20 cellular contexts compared by ENCODE assay signal in the genomic region with DNA sequence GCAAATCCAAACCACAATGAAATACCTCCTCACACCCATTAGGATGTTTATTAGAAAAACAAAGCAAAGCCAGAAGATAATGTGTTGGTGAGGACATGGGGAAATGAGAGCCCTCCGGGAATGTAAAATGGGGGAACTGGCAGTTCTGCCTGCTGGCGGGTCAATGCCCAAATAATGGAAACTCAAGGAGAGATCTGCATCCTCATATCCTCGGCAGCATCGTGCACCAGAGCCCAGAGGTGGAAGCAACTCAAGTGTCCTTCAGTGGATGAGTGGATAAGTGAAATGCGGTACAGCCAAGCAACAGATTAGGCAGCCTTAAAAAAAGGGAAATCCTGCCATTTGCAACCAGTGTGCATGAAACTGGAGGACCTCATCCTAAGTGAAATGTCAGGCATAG.
DNase-seq lines count a peak whose midpoint lies in the region; ATAC-seq, FAIRE-seq and TF ChIP-seq lines count a peak whose summit lies in the region.
"Had no signal": no experiment of that assay in that cellular context is flagged by ENCODE, and none has a peak within 500 bp of the region (broad histone marks: within the 10 kb centered on the region; RNA-seq: fewer than 3 reads in every experiment).

No MANE protein-coding gene starts in this region.

- CTCF ChIA-PET in activated CD8-positive, alpha-beta memory T cell treated with anti-CD3 and anti-CD28 coated beads, Interleukin-2, amount 10 ng/mL, durations not matched to agents 7 days and 5 days (lab: Charles Lee): no interaction called here
- CTCF ChIA-PET in H1 (lab: Charles Lee; ENCODE audit: partially characterized antibody): interaction anchor here (1.8 to 2.6 kb wide), 2 partner anchors 22 to 39 kb away, joined by 4 to 11 read pairs; no protein-coding TSS in a partner anchor

- no peak overlapping the region for H3K23ac ChIP-seq in H1 (ENCODE audit: insufficient read length)

- H3K27ac Mint-ChIP-seq in activated CD8-positive, alpha-beta memory T cell treated with anti-CD3 and anti-CD28 coated beads, Interleukin-2, amount 10 ng/mL, durations not matched to agents 7 days and 5 days: no peak overlapping the region
- H3K27ac Mint-ChIP-seq: CD14-positive monocyte, IgD-negative memory B cell had no signal

- no peak overlapping the region for H3K14ac ChIP-seq in H1 (ENCODE audit: insufficient read length)

- H2BK5ac ChIP-seq in H1 (ENCODE audit: low read depth, low read length): no peak overlapping the region

- H3K4me1 ChIP-seq in H1 (replicated peaks in 1 of 4; ENCODE audit: control insufficient read depth in 3 of 4, insufficient read depth in 4 of 4, low read length in 3 of 4): peaks cover 5 to 11% (median 8%) of the 10 kb centered on the region in 4 experiments
- H3K4me1 ChIP-seq: SJCRH30 had no signal

- no peak overlapping the region for H3K18ac ChIP-seq in H1 (ENCODE audit: extremely low read depth, low read length)

- no peak overlapping the region for H4K8ac ChIP-seq in H1 (ENCODE audit: extremely low read depth, insufficient read depth, low read length)

- H4K5ac ChIP-seq in H1 (ENCODE audit: insufficient read length, low read depth, low read length): no peak overlapping the region

- no peak overlapping the region for H2BK15ac ChIP-seq in H1 (ENCODE audit: low read length)

- H3K56ac ChIP-seq in H1 (replicated peaks; ENCODE audit: insufficient read length, low read depth, low read length): no peak overlapping the region

- WGBS in H1 (ENCODE audit: extremely low coverage in 1 of 2, insufficient coverage in 1 of 2, insufficient read length in 1 of 2, insufficient replicate concordance in 2 of 2, low coverage in 1 of 2, low lambda C conversion rate in 2 of 2, missing lambda C conversion rate in 1 of 2), 2 experiments: 76% methylated on average over 5 of the region's 5 CpGs; no CpG with 5 or more reads in 1 of the 2 experiments

- no peaks in the 10 kb centered on the region for H4K20me1 ChIP-seq in H1 (replicated peaks in 1 of 2; ENCODE audit: control insufficient read depth in 1 of 2, insufficient read depth in 2 of 2, low read length in 2 of 2)

- H2BK12ac ChIP-seq in H1 (ENCODE audit: low read depth, low read length): no peak overlapping the region

- H3K4me3 Mint-ChIP-seq in activated CD8-positive, alpha-beta memory T cell treated with anti-CD3 and anti-CD28 coated beads, Interleukin-2, amount 10 ng/mL, durations not matched to agents 7 days and 5 days: no peak overlapping the region
- H3K4me3 Mint-ChIP-seq: CD14-positive monocyte, IgD-negative memory B cell had no signal

- no peaks in the 10 kb centered on the region for H3K36me3 ChIP-seq in H1 (ENCODE audit: control insufficient read depth in 2 of 4, insufficient read depth in 4 of 4, low read length in 3 of 4)
- H3K36me3 ChIP-seq: SJCRH30 had no signal

- H2BK120ac ChIP-seq in H1 (replicated peaks; ENCODE audit: low read depth, low read length): no peak overlapping the region

- no peak for FAIRE-seq in H1 (lab: Jason Lieb, UNC)
- FAIRE-seq: A204.1, D721Med had no signal

- POLR2A ChIA-PET in H1 (lab: Charles Lee; ENCODE audit: partially characterized antibody): no interaction called here

- H2AK5ac ChIP-seq in H1 (ENCODE audit: low read depth, low read length): no peak overlapping the region; the same call in 1 of the 2 replicates

- H3K27me3 ChIP-seq in H1 (replicated peaks in 1 of 4; ENCODE audit: control insufficient read depth in 3 of 4, extremely low read depth in 1 of 4, insufficient read depth in 3 of 4, low read length in 3 of 4): no peaks in the 10 kb centered on the region; a peak in 2 of 7 replicates
- H3K27me3 ChIP-seq: SJCRH30 had no signal

- H3K27ac ChIP-seq in H1 (ENCODE audit: low read depth, low read length): no peak overlapping the region
- H3K27ac ChIP-seq: SJCRH30 had no signal

- no peak overlapping the region; a peak in 1 of 7 replicates for H3K9ac ChIP-seq in H1 (replicated peaks in 1 of 4; ENCODE audit: extremely low read depth in 1 of 4, low read depth in 3 of 4, low read length in 3 of 4)

- no peaks in the 10 kb centered on the region for H3K9me3 Mint-ChIP-seq in activated CD8-positive, alpha-beta memory T cell treated with anti-CD3 and anti-CD28 coated beads, Interleukin-2, amount 10 ng/mL, durations not matched to agents 7 days and 5 days (ENCODE audit: low read depth)

- TF ChIP-seq RAD21 in H1 (IDR thresholded peaks at IDR 0.05 in 1 of 2, conservative IDR thresholded peaks at IDR 0.05 in 1 of 2; ENCODE audit: low read depth in 2 of 2, low read length in 2 of 2): no peak

- no peak overlapping the region for H3K4me2 ChIP-seq in H1 (ENCODE audit: insufficient read depth in 1 of 2, low read depth in 2 of 2, low read length in 2 of 2)

- peak; percentile 32 for DNase-seq in activated CD8-positive, alpha-beta memory T cell treated with anti-CD3 and anti-CD28 coated beads for 24 hours
- no peak for DNase-seq in activated CD8-positive, alpha-beta memory T cell treated with anti-CD3 and anti-CD28 coated beads, Interleukin-2, amount 10 ng/mL, durations not matched to agents 7 days and 5 days
- peak; percentile 22 for DNase-seq in NCI-H187 treated with DMSO at 0.1 percent for 48 hours (lab: John Stamatoyannopoulos, UW)
- DNase-seq in H1 (ENCODE audit: low read depth in 1 of 2, low spot score in 2 of 2): peak in 1 of 2 experiments; percentile 42
- no peak for DNase-seq in SW 1271 (lab: John Stamatoyannopoulos, UW)
- DNase-seq: NCI-H1105, NCI-H146, NCI-H2081, NCI-H226, NCI-H524 treated with DMSO at 0.1 percent for 48 hours, NCI-H82, SJCRH30, T-helper 1 cell had no signal

- ATAC-seq in activated CD8-positive, alpha-beta memory T cell treated with anti-CD3 and anti-CD28 coated beads, Interleukin-2, amount 10 ng/mL, durations not matched to agents 7 days and 5 days: no peak
- ATAC-seq in GM21825 (IDR thresholded peaks at IDR 0.05; ENCODE audit: unreplicated experiment) (no peak), HG02759 (IDR thresholded peaks at IDR 0.05; ENCODE audit: unreplicated experiment) (no peak)
- ATAC-seq: Panc1 had no signal

- no peak for TF ChIP-seq EP300 in H1 (IDR thresholded peaks at IDR 0.05; ENCODE audit: borderline replicate concordance in 1 of 2, low read depth in 2 of 2, low read length in 2 of 2)

- no peaks in the 10 kb centered on the region for H3K4me1 Mint-ChIP-seq in activated CD8-positive, alpha-beta memory T cell treated with anti-CD3 and anti-CD28 coated beads, Interleukin-2, amount 10 ng/mL, durations not matched to agents 7 days and 5 days
- H3K4me1 Mint-ChIP-seq: CD14-positive monocyte had no signal

- H3K27me3 Mint-ChIP-seq in activated CD8-positive, alpha-beta memory T cell treated with anti-CD3 and anti-CD28 coated beads, Interleukin-2, amount 10 ng/mL, durations not matched to agents 7 days and 5 days: peaks cover 55% of the 10 kb centered on the region

- H3K4me3 ChIP-seq in H1 (ENCODE audit: extremely low read depth in 1 of 4, insufficient read depth in 2 of 4, low read depth in 3 of 4, low read length in 4 of 4): no peak overlapping the region
- H3K4me3 ChIP-seq: SJCRH30 had no signal

- H3K79me1 ChIP-seq in H1 (ENCODE audit: low read depth, low read length): no peaks in the 10 kb centered on the region

- H3K36me3 Mint-ChIP-seq in activated CD8-positive, alpha-beta memory T cell treated with anti-CD3 and anti-CD28 coated beads, Interleukin-2, amount 10 ng/mL, durations not matched to agents 7 days and 5 days: no peaks in the 10 kb centered on the region
- H3K36me3 Mint-ChIP-seq: CD14-positive monocyte, IgD-negative memory B cell had no signal

- H3K9me3 ChIP-seq in H1 (ENCODE audit: insufficient read depth in 2 of 2, low read depth in 1 of 2, low read length in 1 of 2): no peaks in the 10 kb centered on the region
- H3K9me3 ChIP-seq: SJCRH30 had no signal

- no peak overlapping the region for H3K4ac ChIP-seq in H1 (replicated peaks; ENCODE audit: insufficient read length, low read depth, low read length)

- no peak overlapping the region for H4K91ac ChIP-seq in H1 (replicated peaks; ENCODE audit: insufficient read length, low read length)

- TF ChIP-seq CTCF in H1 (IDR thresholded peaks at IDR 0.05; ENCODE audit: control extremely low read depth in 1 of 3, insufficient read depth in 1 of 3, low read depth in 1 of 3, low read length in 3 of 3): no peak

- H2BK20ac ChIP-seq in H1 (ENCODE audit: low read length): no peak overlapping the region

- H3K23me2 ChIP-seq in H1 (ENCODE audit: low read depth, low read length): no peaks in the 10 kb centered on the region

- H2AFZ ChIP-seq in H1 (ENCODE audit: low read length): no peak overlapping the region

- TF ChIP-seq POLR2A in H1 (IDR thresholded peaks at IDR 0.05; ENCODE audit: control extremely low read depth in 1 of 2, low read depth in 2 of 2, low read length in 2 of 2): no peak

- no peaks in the 10 kb centered on the region for H3K79me2 ChIP-seq in H1 (ENCODE audit: control insufficient read depth in 1 of 2, insufficient read depth in 2 of 2, low read length in 2 of 2)

TF ChIP-seq in H1, 55 proteins besides CTCF, POLR2A, EP300 and RAD21 (continues in another document):
- no peak for TF ChIP-seq SRF (IDR thresholded peaks at IDR 0.05; ENCODE audit: low read depth, low read length)

Comparison
In these comparisons a context has a peak if more than half of its experiments do, and no peak if none do; other contexts are left out.
1. DNase-seq: peak in activated CD8-positive, alpha-beta memory T cell treated with anti-CD3 and anti-CD28 coated beads for 24 hours (single experiment) and NCI-H187 treated with DMSO at 0.1 percent for 48 hours (single experiment); none in activated CD8-positive, alpha-beta memory T cell treated with anti-CD3 and anti-CD28 coated beads, Interleukin-2, amount 10 ng/mL, durations not matched to agents 7 days and 5 days (single experiment) and SW 1271 (0 of 2).